ENCODE assay signal across 23 cellular contexts in genomic region chr20:17866234-17867001, GRCh38.
"Had no signal": no experiment of that assay in that cellular context is flagged by ENCODE, and none has a peak within 500 bp of the region (broad histone marks: within the 10 kb centered on the region; RNA-seq: fewer than 3 reads in every experiment).

No MANE protein-coding gene starts in this region.

- DNase-seq: activated CD4-positive, alpha-beta T cell treated with anti-CD3 and anti-CD28 coated beads, Interleukin-2, amount 50 U/mL, for 4 hours; activated CD8-positive, alpha-beta memory T cell treated with anti-CD3 and anti-CD28 coated beads for 24 hours; activated naive CD4-positive, alpha-beta T cell treated with Interleukin-2 at 50 U/mL for 16 hours; activated naive CD8-positive, alpha-beta T cell treated with anti-CD3 and anti-CD28 coated beads for 36 hours; activated T-cell treated with anti-CD3 and anti-CD28 coated beads, Interleukin-2, amount 50 U/mL, for 48 hours; esophagus squamous epithelium; heart left ventricle; lower lobe of right lung; naive thymus-derived CD8-positive, alpha-beta T cell; stimulated activated CD4-positive, alpha-beta T cell treated with anti-CD3 and anti-CD28 coated beads, Interleukin-12 subunit alpha, Interleukin-12 subunit beta, amount 100 ng/mL, for 4 hours; stimulated activated CD4-positive, alpha-beta T cell treated with anti-CD3 and anti-CD28 coated beads, Interleukin-1b, Interleukin-23, amount 100 ng/mL, for 48 hours; stomach; T-helper 9 cell; transverse colon had no signal

- H3K36me3 Mint-ChIP-seq: activated naive CD8-positive, alpha-beta T cell treated with anti-CD3 and anti-CD28 coated beads for 36 hours; mesothelial cell of epicardium; naive thymus-derived CD8-positive, alpha-beta T cell; stimulated activated memory B cell treated with anti-CD40 and anti-IgM and Interleukin-4, amounts not matched to agents 10 μg/mL and 1 μg/mL and 100 μg/mL, for 72 hours had no signal

- H3K4me1 Mint-ChIP-seq: activated naive CD8-positive, alpha-beta T cell treated with anti-CD3 and anti-CD28 coated beads for 36 hours had no signal

- H3K9me3 ChIP-seq: breast epithelium, esophagus squamous epithelium, heart left ventricle, lower lobe of right lung, neutrophil, ovary, prostate gland, stomach, transverse colon had no signal

- H3K36me3 ChIP-seq: breast epithelium, esophagus squamous epithelium, heart left ventricle, lower lobe of right lung, neutrophil, ovary, prostate gland, stomach, transverse colon had no signal

- H3K27me3 ChIP-seq: breast epithelium, esophagus squamous epithelium, neutrophil, ovary, stomach, transverse colon had no signal

- H3K27ac Mint-ChIP-seq: activated naive CD8-positive, alpha-beta T cell treated with anti-CD3 and anti-CD28 coated beads for 36 hours; stimulated activated memory B cell treated with anti-CD40 and anti-IgM and Interleukin-4, amounts not matched to agents 10 μg/mL and 1 μg/mL and 100 μg/mL, for 72 hours had no signal

- H3K27ac ChIP-seq: esophagus squamous epithelium, lower lobe of right lung, neutrophil, prostate gland, transverse colon had no signal

- FAIRE-seq: astrocyte, islet of Langerhans had no signal

- H3K4me3 Mint-ChIP-seq: activated naive CD8-positive, alpha-beta T cell treated with anti-CD3 and anti-CD28 coated beads for 36 hours; mesothelial cell of epicardium; naive thymus-derived CD8-positive, alpha-beta T cell; stimulated activated memory B cell treated with anti-CD40 and anti-IgM and Interleukin-4, amounts not matched to agents 10 μg/mL and 1 μg/mL and 100 μg/mL, for 72 hours had no signal

- H3K4me1 ChIP-seq: breast epithelium, prostate gland had no signal

- H3K4me3 ChIP-seq: breast epithelium, coronary artery, esophagus squamous epithelium, heart left ventricle, lower lobe of right lung, ovary, prostate gland, stomach, transverse colon had no signal

- H3K9me3 Mint-ChIP-seq: activated naive CD8-positive, alpha-beta T cell treated with anti-CD3 and anti-CD28 coated beads for 36 hours; mesothelial cell of epicardium; naive thymus-derived CD8-positive, alpha-beta T cell; stimulated activated memory B cell treated with anti-CD40 and anti-IgM and Interleukin-4, amounts not matched to agents 10 μg/mL and 1 μg/mL and 100 μg/mL, for 72 hours had no signal

- ATAC-seq: heart left ventricle; lower lobe of right lung; naive thymus-derived CD8-positive, alpha-beta T cell; stimulated activated memory B cell treated with anti-CD40 and anti-IgM and Interleukin-4, amounts not matched to agents 10 μg/mL and 1 μg/mL and 100 μg/mL, for 72 hours had no signal
